In the genomic region with DNA sequence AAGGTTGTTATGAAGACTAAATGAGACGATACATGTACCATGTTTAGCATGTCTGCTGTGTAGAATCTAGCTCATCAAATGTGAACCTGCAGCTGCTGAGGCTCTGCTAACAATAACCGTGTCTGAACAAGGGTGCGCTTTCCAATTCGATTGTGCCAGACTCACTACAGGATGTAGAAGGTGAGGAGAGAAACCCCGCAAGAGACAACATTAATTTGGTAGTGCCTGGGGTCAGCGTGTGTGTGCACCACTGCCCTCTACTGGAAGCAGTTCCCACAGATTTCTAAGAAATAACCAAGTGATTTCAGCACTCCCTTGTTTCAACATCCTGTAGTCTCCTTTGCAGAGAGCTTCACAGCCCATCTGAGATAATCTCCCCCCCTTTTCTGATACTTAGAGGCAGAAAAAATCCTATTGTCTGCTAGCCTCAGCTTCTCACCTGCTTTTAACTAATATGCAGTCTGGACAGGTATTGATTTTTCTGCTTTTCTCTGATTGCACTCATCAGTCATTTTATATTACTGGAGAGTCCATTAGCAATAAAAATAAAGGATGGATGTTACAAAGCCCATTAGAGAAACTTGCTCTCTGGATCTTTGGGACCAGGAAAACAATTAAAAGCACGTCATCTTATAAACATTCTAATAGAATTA, we compare ENCODE assay signal across 8 cellular contexts.
DNase-seq lines count a peak whose midpoint lies in the region; ATAC-seq and TF ChIP-seq lines count a peak whose summit lies in the region.

No MANE protein-coding gene starts in this region.

- intact Hi-C loops in MCF 10A (cut with micrococcal nuclease) = loop anchor here (1.0 to 2.0 kb wide), 6 partner anchors 51 to 453 kb away; a partner anchor contains a TSS

- peak overlapping the region; percentile 76; the same call in 1 of the 2 replicates for H3K27ac ChIP-seq in VCaP

- no peak overlapping the region for H3K4me3 ChIP-seq in HFF-Myc (replicated peaks; ENCODE audit: low read depth, low read length)
- H3K4me3 ChIP-seq in kidney epithelial cell (ENCODE audit: low read depth, low read length) = no peak overlapping the region

- no peak overlapping the region for H3K4me3 Mint-ChIP-seq in MCF 10A (ENCODE audit: unreplicated experiment)

- CTCF ChIA-PET in MCF 10A (lab: Yijun Ruan, JAX) = interaction anchor here (0.6 to 2.8 kb wide), 67 partner anchors 9 to 532 kb away, joined by 3 to 44 read pairs (median 5); no protein-coding TSS in a partner anchor

- H3K27me3 Mint-ChIP-seq in MCF 10A (ENCODE audit: insufficient read depth, unreplicated experiment) = no peaks in the 10 kb centered on the region

- no TSS peak for BruUV-seq in MCF 10A (replicated peaks; lab: Mats Ljungman, UMichigan)

- no peak for TF ChIP-seq POLR2A in GM18505 (IDR thresholded peaks at IDR 0.05; ENCODE audit: borderline replicate concordance, extremely low read depth, insufficient read depth, insufficient read length)

- H3K27ac Mint-ChIP-seq in MCF 10A (ENCODE audit: low read depth, unreplicated experiment) = no peak overlapping the region

- H3K9me3 Mint-ChIP-seq in MCF 10A (ENCODE audit: unreplicated experiment) = no peaks in the 10 kb centered on the region

- POLR2A ChIA-PET in MCF 10A (lab: Yijun Ruan, JAX) = interaction anchor here (0.8 to 1.4 kb wide), 6 partner anchors 18 to 295 kb away, joined by 4 to 7 read pairs (median 4); no protein-coding TSS in a partner anchor

- H3K36me3 ChIP-seq in kidney epithelial cell (ENCODE audit: control insufficient read depth, insufficient read depth, low read length) = no peaks in the 10 kb centered on the region

- DNase-seq in EL = peak; percentile 56
- peak; percentile 56 for DNase-seq in HFF-Myc (ENCODE audit: extremely low read depth, low read depth)
- peak; percentile 60 for DNase-seq in NCI-H2107 treated with DMSO at 0.1 percent for 48 hours (lab: John Stamatoyannopoulos, UW; ENCODE audit: unreplicated experiment)
- DNase-seq in MCF 10A (ENCODE audit: unreplicated experiment) = peak; percentile 72
- DNase-seq in kidney epithelial cell (ENCODE audit: low read depth) = no peak
- peak; percentile 58 to 62 for DNase-seq in stimulated activated CD4-positive, alpha-beta T cell treated with anti-CD3 and anti-CD28 coated beads, Interleukin-4, amount 100 ng/mL, for 48 hours (ENCODE audit: low read depth in 2 of 2)

- TF ChIP-seq CTCF in HFF-Myc (IDR thresholded peaks at IDR 0.05; ENCODE audit: low read depth, low read length, missing control alignments) = peak; percentile 73
- TF ChIP-seq CTCF in VCaP (conservative IDR thresholded peaks at IDR 0.05) = peak; percentile 81
- peak; percentile 68 for TF ChIP-seq CTCF in MCF 10A (IDR thresholded peaks at IDR 0.05; ENCODE audit: unreplicated experiment)
- TF ChIP-seq CTCF in kidney epithelial cell (IDR thresholded peaks at IDR 0.05; ENCODE audit: insufficient read depth, low read length, poor library complexity, severe bottlenecking) = peak; percentile 83

- H3K27me3 ChIP-seq in kidney epithelial cell (ENCODE audit: control insufficient read depth, insufficient read depth, low read length) = no peaks in the 10 kb centered on the region

- no peaks in the 10 kb centered on the region for H3K36me3 Mint-ChIP-seq in MCF 10A (ENCODE audit: insufficient read depth, unreplicated experiment)

- no peak for ATAC-seq in GM18505 (IDR thresholded peaks at IDR 0.05; ENCODE audit: unreplicated experiment)

- H3K4me1 Mint-ChIP-seq in MCF 10A (ENCODE audit: insufficient read depth, unreplicated experiment) = peaks cover 10% of the 10 kb centered on the region
